In the genomic region with DNA sequence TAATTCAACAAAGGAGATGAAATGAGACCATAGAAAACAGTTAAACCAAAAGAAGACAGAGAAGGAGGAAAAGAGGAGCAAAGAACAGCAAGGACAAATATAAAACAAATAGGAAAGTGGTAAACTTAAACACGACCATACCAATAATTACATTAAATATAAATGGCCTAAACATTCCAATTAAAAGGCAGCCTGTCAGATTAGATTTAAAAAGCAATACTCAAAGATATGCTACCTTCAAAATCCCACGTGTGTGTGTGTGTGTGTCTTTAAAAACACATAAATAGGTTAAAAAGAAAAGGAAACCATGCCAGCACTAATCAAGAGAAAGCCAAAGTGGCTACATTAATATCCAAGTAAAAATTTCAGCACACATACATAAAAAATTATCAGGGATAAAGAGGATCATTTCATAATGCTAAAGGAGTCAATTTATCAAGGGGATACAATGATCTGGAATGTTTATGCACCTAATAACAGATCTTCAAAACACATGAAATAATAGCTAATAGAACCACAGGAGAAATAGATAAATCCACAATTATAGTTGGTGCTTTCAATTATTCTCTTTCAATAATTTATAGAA, we compare ENCODE assay signal across 31 cellular contexts.
A peak's percentile ranks its signal among the peaks of the same experiment; 100 is the strongest.
DNase-seq lines count a peak whose midpoint lies in the region; ATAC-seq, FAIRE-seq and TF ChIP-seq lines count a peak whose summit lies in the region.
"Had no signal": no experiment of that assay in that cellular context is flagged by ENCODE, and none has a peak within 500 bp of the region (broad histone marks: within the 10 kb centered on the region; RNA-seq: fewer than 3 reads in every experiment).

No MANE protein-coding gene starts in this region.

- no peaks in the 10 kb centered on the region for H3K27me3 ChIP-seq in K562 (ENCODE audit: control insufficient read depth in 2 of 2, insufficient read depth in 2 of 2, low read length in 2 of 2)
- H3K27me3 ChIP-seq: BE2C; BLaER1; BLaER1 treated with 17β-estradiol and CSF1 and Interleukin-3, amounts not matched to agents 10 nM and 100 nM had no signal

- POLR2A ChIA-PET in HEK293 (lab: Yijun Ruan, JAX) = no interaction called here
- POLR2A ChIA-PET in K562 (lab: Yijun Ruan, JAX) = no interaction called here

- WGBS in K562 (ENCODE audit: insufficient coverage, low coverage, missing lambda C conversion rate) = 0% methylated on average over 2 of the region's 2 CpGs

- DNase-seq in K562 (ENCODE audit: extremely low read depth in 1 of 4, low spot score in 3 of 4) (no peak), HuH-7 (ENCODE audit: low spot score) (no peak)
- DNase-seq: 8988T; ACHN; AML-193; BE2C; C1 segment of cervical spinal cord; Caco-2; Calu3; CD4-positive, alpha-beta memory T cell; CD4-positive, alpha-beta T cell; CD4-positive, CD25-positive, alpha-beta regulatory T cell; CD8-positive, alpha-beta memory T cell; CD8-positive, alpha-beta T cell; COR-L47; DMS 273 treated with DMSO at 0.1 percent for 48 hours; DMS153; DMS53; DMS79; DMS79 treated with DMSO at 0.1 percent for 48 hours; DND-41; EL had no signal

- no TSS peak for BruUV-seq in K562 (replicated peaks; lab: Mats Ljungman, UMichigan)

- no peak for TF ChIP-seq POLR2A in K562 (conservative IDR thresholded peaks at IDR 0.05)

- CTCF ChIA-PET in HEK293 (lab: Yijun Ruan, JAX) (no interaction called here), K562 (lab: Yijun Ruan, JAX; ENCODE audit: low intra/inter-chr PET ratio) (interaction anchor here (0.6 kb wide), 1 partner anchor 424 kb away, joined by 4 read pairs; no protein-coding TSS in a partner anchor)

- no peak for TF ChIP-seq RAD21 in K562 (CRISPR knock-in tag; conservative IDR thresholded peaks at IDR 0.05 in 1 of 2, IDR thresholded peaks at IDR 0.05 in 1 of 2)

- H4K20me1 ChIP-seq in K562 (replicated peaks; ENCODE audit: control insufficient read depth, insufficient read depth, low read length) = no peaks in the 10 kb centered on the region
- H4K20me1 ChIP-seq: BLaER1; BLaER1 treated with 17β-estradiol and CSF1 and Interleukin-3, amounts not matched to agents 10 nM and 100 nM had no signal

- no peaks in the 10 kb centered on the region for H3K9me3 ChIP-seq in HEK293 (ENCODE audit: control insufficient read depth, insufficient read depth, low read depth, low read length)
- no peaks in the 10 kb centered on the region for H3K9me3 ChIP-seq in K562 (replicated peaks; ENCODE audit: control insufficient read depth, insufficient read depth, low read depth, low read length)
- H3K9me3 ChIP-seq: A549, BE2C had no signal

- no peaks in the 10 kb centered on the region for H3K9me1 ChIP-seq in K562 (ENCODE audit: control insufficient read depth, insufficient read depth, low read length)

- H2AFZ ChIP-seq in K562 (ENCODE audit: low read depth, low read length) = no peak overlapping the region

- TF ChIP-seq CTCF in HEK293 (tag by site-specific recombination; IDR thresholded peaks at IDR 0.05) (no peak), K562 (IDR thresholded peaks at IDR 0.05 in 2 of 3, conservative IDR thresholded peaks at IDR 0.05 in 1 of 3; ENCODE audit: insufficient read depth in 2 of 3, low read depth in 1 of 3, low read length in 3 of 3) (no peak)

- no peaks in the 10 kb centered on the region for H3K36me3 ChIP-seq in HEK293 (ENCODE audit: control insufficient read depth in 2 of 2, insufficient read depth in 1 of 2, low read length in 2 of 2)
- H3K36me3 ChIP-seq in K562 (ENCODE audit: control insufficient read depth, insufficient read depth, low read length) = no peaks in the 10 kb centered on the region
- H3K36me3 ChIP-seq: BE2C; BLaER1; BLaER1 treated with 17β-estradiol and CSF1 and Interleukin-3, amounts not matched to agents 10 nM and 100 nM had no signal

- no peak for ATAC-seq in K562
- ATAC-seq in GM18867 (IDR thresholded peaks at IDR 0.05; ENCODE audit: unreplicated experiment) = no peak
- ATAC-seq: A549; CD8-positive, alpha-beta T cell had no signal

- no peak overlapping the region for H3K9ac ChIP-seq in K562 (ENCODE audit: insufficient read depth in 1 of 2, low read depth in 2 of 2, low read length in 2 of 2)
- H3K9ac ChIP-seq: BLaER1; BLaER1 treated with 17β-estradiol and CSF1 and Interleukin-3, amounts not matched to agents 10 nM and 100 nM had no signal

- H3K4me3 ChIP-seq in HEK293 (ENCODE audit: low read depth, low read length) (no peak overlapping the region), K562 (no peak overlapping the region)
- H3K4me3 ChIP-seq: A549; BLaER1; BLaER1 treated with 17β-estradiol and CSF1 and Interleukin-3, amounts not matched to agents 10 nM and 100 nM had no signal

- H3K27ac ChIP-seq in HEK293 (ENCODE audit: extremely low read depth, low read depth, low read length) = no peak overlapping the region
- H3K27ac ChIP-seq in K562 (ENCODE audit: extremely low read depth, low read depth, low read length) = no peak overlapping the region
- H3K27ac ChIP-seq: 22Rv1; A549; BLaER1; BLaER1 treated with 17β-estradiol and CSF1 and Interleukin-3, amounts not matched to agents 10 nM and 100 nM; C4-2B had no signal

- in situ Hi-C loops in K562 (cut with MboI) = no loop called here

- no peaks in the 10 kb centered on the region for H3K79me2 ChIP-seq in K562 (ENCODE audit: control insufficient read depth, insufficient read depth, low read length)

- H3K4me1 ChIP-seq in HEK293 (ENCODE audit: control insufficient read depth, insufficient read depth, low read length) (no peaks in the 10 kb centered on the region), K562 (replicated peaks in 1 of 2; ENCODE audit: control insufficient read depth in 2 of 2, insufficient read depth in 2 of 2, low read length in 2 of 2) (no peaks in the 10 kb centered on the region)
- H3K4me1 ChIP-seq: A549; BE2C; BLaER1; BLaER1 treated with 17β-estradiol and CSF1 and Interleukin-3, amounts not matched to agents 10 nM and 100 nM; Caco-2 had no signal

- intact Hi-C loops in K562 (cut with micrococcal nuclease) = no loop called here

- TF ChIP-seq EP300 in K562 (IDR thresholded peaks at IDR 0.05; ENCODE audit: low read length) = no peak

- FAIRE-seq in K562 (lab: Jason Lieb, UNC) = no peak
- FAIRE-seq: A204.1, A549, D721Med had no signal

- no peak overlapping the region for H3K4me2 ChIP-seq in K562 (ENCODE audit: insufficient read depth, low read length)
- H3K4me2 ChIP-seq: A549; BLaER1; BLaER1 treated with 17β-estradiol and CSF1 and Interleukin-3, amounts not matched to agents 10 nM and 100 nM had no signal

TF ChIP-seq in HEK293, 187 proteins besides CTCF, POLR2A, EP300 and RAD21:
- TF ChIP-seq SETDB1 (IDR thresholded peaks at IDR 0.05; ENCODE audit: insufficient read length, low read length) (peak; percentile 82), REPIN1 (tag by site-specific recombination; IDR thresholded peaks at IDR 0.05; ENCODE audit: low read depth) (no peak)
TF ChIP-seq in HEK293: peak in this region for 1.

TF ChIP-seq in K562, 482 proteins besides CTCF, POLR2A, EP300 and RAD21:
- TF ChIP-seq ZNF274 (IDR thresholded peaks at IDR 0.05; ENCODE audit: borderline replicate concordance, low read depth, low read length) (no peak), ZNF507 (tag; conservative IDR thresholded peaks at IDR 0.05) (peak; percentile 100), RBM25 (IDR thresholded peaks at IDR 0.05; ENCODE audit: low read depth, low read length, severe bottlenecking) (peak; percentile 73), ZNF354B (CRISPR knock-in tag; IDR thresholded peaks at IDR 0.05) (peak; percentile 95), ZNF165 (CRISPR knock-in tag; IDR thresholded peaks at IDR 0.05; ENCODE audit: borderline replicate concordance) (no peak)
